Comparison of ENCODE assay signal across 22 cellular contexts in the genomic region with DNA sequence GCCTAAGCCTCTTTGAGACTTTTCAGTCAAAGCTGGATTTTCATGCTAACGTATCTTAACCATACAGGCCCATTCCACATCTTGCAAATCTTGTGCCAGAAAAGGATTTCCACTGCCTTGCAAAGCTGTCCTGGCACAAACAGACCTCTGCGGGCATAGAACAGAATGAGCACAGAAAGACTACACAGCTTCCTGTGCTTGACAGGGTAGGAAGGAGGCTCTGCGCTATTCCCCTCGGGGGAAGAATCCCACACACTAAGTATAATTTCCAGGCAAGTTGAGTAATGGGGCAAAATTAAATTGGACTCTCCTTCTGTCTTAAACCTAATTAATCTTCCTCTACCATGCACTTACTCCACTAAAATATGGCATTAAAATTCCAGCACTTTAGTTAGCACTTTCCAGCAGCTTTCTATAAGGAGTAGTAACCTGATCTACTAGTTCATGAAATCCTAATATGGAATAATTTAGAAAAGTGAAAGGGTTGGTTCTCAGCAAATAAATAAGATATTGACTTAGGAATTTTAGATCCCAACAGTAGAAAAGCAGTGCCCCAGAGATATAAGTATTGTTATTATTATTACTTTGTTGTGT.
A peak's percentile ranks its signal among the peaks of the same experiment; 100 is the strongest.
DNase-seq lines count a peak whose midpoint lies in the region; ATAC-seq, FAIRE-seq and TF ChIP-seq lines count a peak whose summit lies in the region.
"Had no signal": no experiment of that assay in that cellular context is flagged by ENCODE, and none has a peak within 500 bp of the region (broad histone marks: within the 10 kb centered on the region; RNA-seq: fewer than 3 reads in every experiment).

No MANE protein-coding gene starts in this region.

- CTCF ChIA-PET in A549 (lab: Yijun Ruan, JAX), result interaction anchor here (0.6 to 4.5 kb wide), 53 partner anchors 7 to 1227 kb away, joined by 3 to 53 read pairs (median 4); a partner anchor contains a TSS

- no peaks in the 10 kb centered on the region for H3K9me3 ChIP-seq in A549
- H3K9me3 ChIP-seq: BLaER1, ovary, upper lobe of right lung had no signal

- H3K4me1 Mint-ChIP-seq in GM23338, result peaks cover 28% of the 10 kb centered on the region
- H3K4me1 Mint-ChIP-seq: activated T-helper 17 cell treated with anti-CD3 and anti-CD28 coated beads, Interleukin-2, amount 50 U/mL, for 72 hours; natural killer cell had no signal

- H3K27me3 Mint-ChIP-seq in GM23338 (ENCODE audit: insufficient read depth, low read depth, poor library complexity), result no peaks in the 10 kb centered on the region
- H3K27me3 Mint-ChIP-seq: activated T-helper 17 cell treated with anti-CD3 and anti-CD28 coated beads, Interleukin-2, amount 50 U/mL, for 72 hours had no signal

- POLR2A ChIA-PET in A549 (lab: Yijun Ruan, JAX), result interaction anchor here (4.4 kb wide), 1 partner anchor 533 kb away, joined by 79 read pairs; a partner anchor contains a TSS

- H3K4me2 ChIP-seq in A549 (peak overlapping the region; percentile 22; the same call in 2 of the 3 replicates), GM23338 (no peak overlapping the region)
- H3K4me2 ChIP-seq: BLaER1 had no signal

- TF ChIP-seq RAD21 in A549 (conservative IDR thresholded peaks at IDR 0.05 in 1 of 2, IDR thresholded peaks at IDR 0.05 in 1 of 2), result no peak

- peak overlapping the region; percentile 82 to 87 for H3K27ac ChIP-seq in A549
- no peak overlapping the region for H3K27ac ChIP-seq in GM23338 (ENCODE audit: low read depth)
- H3K27ac ChIP-seq: BLaER1, ovary, upper lobe of right lung had no signal

- TF ChIP-seq CTCF in A549 (IDR thresholded peaks at IDR 0.05) (no peak), GM23338 (conservative IDR thresholded peaks at IDR 0.05; ENCODE audit: low read depth in 2 of 2) (no peak)

- H3K36me3 ChIP-seq in GM23338 (ENCODE audit: insufficient read depth), result no peaks in the 10 kb centered on the region
- H3K36me3 ChIP-seq: BLaER1, ovary, upper lobe of right lung had no signal

- FAIRE-seq in A549 (lab: Jason Lieb, UNC), result peak; percentile 93
- FAIRE-seq in TTC549 (lab: Jason Lieb, UNC), result peak; percentile 64
- FAIRE-seq: bronchial epithelial cell had no signal

- H3K36me3 Mint-ChIP-seq in GM23338 (ENCODE audit: low read depth), result no peaks in the 10 kb centered on the region
- H3K36me3 Mint-ChIP-seq: natural killer cell, WTC11 had no signal

- no peak for TF ChIP-seq POLR2A in A549 (IDR thresholded peaks at IDR 0.05; ENCODE audit: low read length)

- H3F3A ChIP-seq in GM23338 (replicated peaks; ENCODE audit: low read depth), result no peaks in the 10 kb centered on the region

- no peaks in the 10 kb centered on the region for H4K20me1 ChIP-seq in GM23338 (replicated peaks; ENCODE audit: insufficient read depth)
- H4K20me1 ChIP-seq: BLaER1 had no signal

- H2AFZ ChIP-seq in GM23338, result no peak overlapping the region

- no peaks in the 10 kb centered on the region for H3K27me3 ChIP-seq in GM23338 (ENCODE audit: insufficient read depth)
- H3K27me3 ChIP-seq: BLaER1, ovary, upper lobe of right lung had no signal

- H3K4me1 ChIP-seq in A549 (peaks cover 55% of the 10 kb centered on the region), GM23338 (ENCODE audit: insufficient read depth) (peaks cover 9% of the 10 kb centered on the region; the same call in 1 of the 2 replicates)
- H3K4me1 ChIP-seq: BLaER1, upper lobe of right lung had no signal

- no peaks in the 10 kb centered on the region for H3K79me2 ChIP-seq in GM23338 (replicated peaks; ENCODE audit: insufficient read depth)

- 89% methylated on average over 4 of the region's 4 CpGs for WGBS in A549 (ENCODE audit: missing lambda C conversion rate)

- no peak overlapping the region for H3K4me3 Mint-ChIP-seq in GM23338
- H3K4me3 Mint-ChIP-seq: activated T-helper 17 cell treated with anti-CD3 and anti-CD28 coated beads, Interleukin-2, amount 50 U/mL, for 72 hours; natural killer cell; WTC11 had no signal

- no peaks in the 10 kb centered on the region for H3K9me3 Mint-ChIP-seq in GM23338
- H3K9me3 Mint-ChIP-seq: activated T-helper 17 cell treated with anti-CD3 and anti-CD28 coated beads, Interleukin-2, amount 50 U/mL, for 72 hours; natural killer cell; WTC11 had no signal

- H3K9me2 ChIP-seq in GM23338 (ENCODE audit: insufficient read depth), result 0 out of 2 replicates have a peak, but pooled peaks cover 6% of the 10 kb centered on the region

- ATAC-seq in A549 (no peak), GM23338 (peak; percentile 40; the same call in 2 of the 3 replicates), HG02571 (IDR thresholded peaks at IDR 0.05; ENCODE audit: unreplicated experiment) (no peak)

- no peak overlapping the region for H3K27ac Mint-ChIP-seq in GM23338
- H3K27ac Mint-ChIP-seq: activated T-helper 17 cell treated with anti-CD3 and anti-CD28 coated beads, Interleukin-2, amount 50 U/mL, for 72 hours; natural killer cell; WTC11 had no signal

- DNase-seq in A549 (ENCODE audit: low read depth in 1 of 2, low spot score in 1 of 2) (no peak), GM23338 (ENCODE audit: low spot score) (no peak), fibroblast of peridontal ligament (ENCODE audit: extremely low read depth) (peak; percentile 6), SHP77 (lab: John Stamatoyannopoulos, UW) (no peak), T-helper 2 cell (no peak), NCI-H1105 treated with DMSO at 0.1 percent for 48 hours (lab: John Stamatoyannopoulos, UW) (no peak)
- DNase-seq: activated CD4-positive, alpha-beta T cell treated with anti-CD3 and anti-CD28 coated beads, Interleukin-2, amount 50 U/mL, for 4 hours; activated CD8-positive, alpha-beta memory T cell treated with anti-CD3 and anti-CD28 coated beads, Interleukin-2, amount 50 U/mL, for 4 hours; activated naive CD4-positive, alpha-beta T cell treated with anti-CD3 and anti-CD28 coated beads, Interleukin-2, amount 50 U/mL, for 16 hours; effector memory CD4-positive, alpha-beta T cell; natural killer cell; NCI-H226; T-helper 9 cell; upper lobe of right lung had no signal

- TF ChIP-seq EP300 in A549 (IDR thresholded peaks at IDR 0.05), result no peak

- H3K4me3 ChIP-seq in A549 (no peak overlapping the region), GM23338 (no peak overlapping the region)
- H3K4me3 ChIP-seq: BLaER1, coronary artery, ovary, upper lobe of right lung had no signal

TF ChIP-seq in A549, 52 proteins besides CTCF, POLR2A, EP300 and RAD21:
- TF ChIP-seq CBX8 (IDR thresholded peaks at IDR 0.05) (no peak), BHLHE40 (IDR thresholded peaks at IDR 0.05; ENCODE audit: low read depth, low read length) (no peak), ZNF302 (CRISPR knock-in tag; IDR thresholded peaks at IDR 0.05) (no peak), SMC3 (IDR thresholded peaks at IDR 0.05) (no peak), TFCP2L1 (CRISPR knock-in tag; IDR thresholded peaks at IDR 0.05) (no peak)

TF ChIP-seq in GM23338, 12 proteins besides CTCF, POLR2A, EP300 and RAD21 (continues in another document):
- TF ChIP-seq EZH2 (IDR thresholded peaks at IDR 0.05; ENCODE audit: low read depth, unreplicated experiment) (no peak), NANOG (IDR thresholded peaks at IDR 0.05; ENCODE audit: borderline replicate concordance) (no peak), STAT1 (IDR thresholded peaks at IDR 0.05; ENCODE audit: unreplicated experiment) (no peak), ZNF331 (CRISPR knock-in tag; IDR thresholded peaks at IDR 0.05; ENCODE audit: low read depth) (no peak), EZH2phosphoT487 (IDR thresholded peaks at IDR 0.05; ENCODE audit: unreplicated experiment) (no peak), JUNB (IDR thresholded peaks at IDR 0.05; ENCODE audit: unreplicated experiment) (no peak), POLR2AphosphoS5 (IDR thresholded peaks at IDR 0.05; ENCODE audit: low read depth) (no peak), ZNF114 (CRISPR knock-in tag; IDR thresholded peaks at IDR 0.05) (no peak), CREB1 (CRISPR knock-in tag; IDR thresholded peaks at IDR 0.05; ENCODE audit: low read depth) (no peak)
- TF ChIP-seq, protein P1, sequence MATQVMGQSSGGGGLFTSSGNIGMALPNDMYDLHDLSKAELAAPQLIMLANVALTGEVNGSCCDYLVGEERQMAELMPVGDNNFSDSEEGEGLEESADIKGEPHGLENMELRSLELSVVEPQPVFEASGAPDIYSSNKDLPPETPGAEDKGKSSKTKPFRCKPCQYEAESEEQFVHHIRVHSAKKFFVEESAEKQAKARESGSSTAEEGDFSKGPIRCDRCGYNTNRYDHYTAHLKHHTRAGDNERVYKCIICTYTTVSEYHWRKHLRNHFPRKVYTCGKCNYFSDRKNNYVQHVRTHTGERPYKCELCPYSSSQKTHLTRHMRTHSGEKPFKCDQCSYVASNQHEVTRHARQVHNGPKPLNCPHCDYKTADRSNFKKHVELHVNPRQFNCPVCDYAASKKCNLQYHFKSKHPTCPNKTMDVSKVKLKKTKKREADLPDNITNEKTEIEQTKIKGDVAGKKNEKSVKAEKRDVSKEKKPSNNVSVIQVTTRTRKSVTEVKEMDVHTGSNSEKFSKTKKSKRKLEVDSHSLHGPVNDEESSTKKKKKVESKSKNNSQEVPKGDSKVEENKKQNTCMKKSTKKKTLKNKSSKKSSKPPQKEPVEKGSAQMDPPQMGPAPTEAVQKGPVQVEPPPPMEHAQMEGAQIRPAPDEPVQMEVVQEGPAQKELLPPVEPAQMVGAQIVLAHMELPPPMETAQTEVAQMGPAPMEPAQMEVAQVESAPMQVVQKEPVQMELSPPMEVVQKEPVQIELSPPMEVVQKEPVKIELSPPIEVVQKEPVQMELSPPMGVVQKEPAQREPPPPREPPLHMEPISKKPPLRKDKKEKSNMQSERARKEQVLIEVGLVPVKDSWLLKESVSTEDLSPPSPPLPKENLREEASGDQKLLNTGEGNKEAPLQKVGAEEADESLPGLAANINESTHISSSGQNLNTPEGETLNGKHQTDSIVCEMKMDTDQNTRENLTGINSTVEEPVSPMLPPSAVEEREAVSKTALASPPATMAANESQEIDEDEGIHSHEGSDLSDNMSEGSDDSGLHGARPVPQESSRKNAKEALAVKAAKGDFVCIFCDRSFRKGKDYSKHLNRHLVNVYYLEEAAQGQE (IDR thresholded peaks at IDR 0.05; ENCODE audit: unreplicated experiment), result no peak
- TF ChIP-seq, protein P2, sequence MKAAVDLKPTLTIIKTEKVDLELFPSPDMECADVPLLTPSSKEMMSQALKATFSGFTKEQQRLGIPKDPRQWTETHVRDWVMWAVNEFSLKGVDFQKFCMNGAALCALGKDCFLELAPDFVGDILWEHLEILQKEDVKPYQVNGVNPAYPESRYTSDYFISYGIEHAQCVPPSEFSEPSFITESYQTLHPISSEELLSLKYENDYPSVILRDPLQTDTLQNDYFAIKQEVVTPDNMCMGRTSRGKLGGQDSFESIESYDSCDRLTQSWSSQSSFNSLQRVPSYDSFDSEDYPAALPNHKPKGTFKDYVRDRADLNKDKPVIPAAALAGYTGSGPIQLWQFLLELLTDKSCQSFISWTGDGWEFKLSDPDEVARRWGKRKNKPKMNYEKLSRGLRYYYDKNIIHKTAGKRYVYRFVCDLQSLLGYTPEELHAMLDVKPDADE (IDR thresholded peaks at IDR 0.05), result no peak
